In genomic region chr7:98872328-98872924, GRCh38 we compare ENCODE assay signal across 8 cellular contexts. TPM values are rescaled to one million over a fixed set of nuclear protein-coding genes. Genes with fewer than 3 reads are reported as not detected.
DNase-seq lines count a peak whose midpoint lies in the region; ATAC-seq and TF ChIP-seq lines count a peak whose summit lies in the region.

No MANE protein-coding gene starts in this region.

- TF ChIP-seq CTCF in AG04450 (IDR thresholded peaks at IDR 0.05; ENCODE audit: low read depth, low read length) (peak; percentile 14; the same call in 1 of the 2 replicates), fibroblast of lung (conservative IDR thresholded peaks at IDR 0.05 in 1 of 2, IDR thresholded peaks at IDR 0.05 in 1 of 2; ENCODE audit: low read depth in 1 of 2, low read length in 2 of 2) (peak; percentile 10 to 27)

- no peaks in the 10 kb centered on the region for H3K79me2 ChIP-seq in fibroblast of lung (ENCODE audit: control insufficient read depth, insufficient read depth, low read length)

- no peak overlapping the region for H2AFZ ChIP-seq in fibroblast of lung (ENCODE audit: low read length)

- POLR2A ChIA-PET in AG04450 (lab: Yijun Ruan, JAX): interaction anchor here (0.6 kb wide), 1 partner anchor 11 kb away, joined by 4 read pairs; no protein-coding TSS in a partner anchor

- CTCF ChIA-PET in AG04450 (lab: Charles Lee): interaction anchor here (0.7 to 2.7 kb wide), 6 partner anchors 8 to 45 kb away, joined by 3 to 11 read pairs (median 4); no protein-coding TSS in a partner anchor

- no peaks in the 10 kb centered on the region; the same call in 1 of the 2 replicates for H3K9me3 ChIP-seq in AG04450 (ENCODE audit: control insufficient read depth, insufficient read depth, low read length)
- H3K9me3 ChIP-seq in fibroblast of lung (ENCODE audit: control insufficient read depth, insufficient read depth, low read depth, low read length): no peaks in the 10 kb centered on the region

- no peaks in the 10 kb centered on the region for H3K4me1 ChIP-seq in fibroblast of lung (ENCODE audit: control insufficient read depth, extremely low read depth, insufficient read depth, low read length)

- H3K4me2 ChIP-seq in fibroblast of lung (ENCODE audit: extremely low read depth, insufficient read depth, low read length): no peak overlapping the region

- ATAC-seq in HG02870 (IDR thresholded peaks at IDR 0.05; ENCODE audit: unreplicated experiment): no peak

- peaks cover 14% of the 10 kb centered on the region for H3K27me3 ChIP-seq in AG04450 (ENCODE audit: control insufficient read depth, insufficient read depth, low read length)
- peaks cover 13% of the 10 kb centered on the region for H3K27me3 ChIP-seq in fibroblast of lung (ENCODE audit: control insufficient read depth, insufficient read depth, low read length)

- H3K9ac ChIP-seq in fibroblast of lung (ENCODE audit: insufficient read depth, low read length): no peak overlapping the region

- H3K27ac ChIP-seq in AG04450 (ENCODE audit: low read depth, low read length) (no peak overlapping the region), fibroblast of lung (ENCODE audit: insufficient read depth, low read length) (no peak overlapping the region)

- H3K36me3 ChIP-seq in fibroblast of lung (ENCODE audit: control insufficient read depth, insufficient read depth, low read length): no peaks in the 10 kb centered on the region

- DNase-seq in AG04450 (ENCODE audit: low read depth, low spot score): no peak
- DNase-seq in EL: peak; percentile 29
- DNase-seq in OCI-M1 (lab: John Stamatoyannopoulos, UW): peak; percentile 76
- DNase-seq in fibroblast of lung (ENCODE audit: low read depth in 2 of 2): peak in 1 of 2 donors; percentile 26
- DNase-seq in hepatic stellate cell (ENCODE audit: low spot score): no peak
- no peak for DNase-seq in NCI-H774 (lab: John Stamatoyannopoulos, UW)
- DNase-seq in activated CD8-positive, alpha-beta memory T cell treated with anti-CD3 and anti-CD28 coated beads, Interleukin-2, amount 50 U/mL, for 4 hours: no peak

- H3K4me3 ChIP-seq in AG04450 (ENCODE audit: low read depth, low read length) (no peak overlapping the region), fibroblast of lung (replicated peaks in 1 of 4; ENCODE audit: control extremely low read depth in 1 of 4, insufficient read depth in 1 of 4, low read depth in 3 of 4, low read length in 4 of 4) (no peak overlapping the region)

- no peaks in the 10 kb centered on the region for H4K20me1 ChIP-seq in fibroblast of lung (ENCODE audit: control insufficient read depth, extremely low read depth, insufficient read depth, low read length)

RNA-seq across cellular contexts. Expression of gene TMEM130, which starts 2.6 kb away (rescaled TPM):
- polyA plus RNA-seq in AG04450 (2011; rRNA removed): 7.0 and 11.3 TPM in 2 replicates
- polyA minus RNA-seq in AG04450 (2011; rRNA and poly(A)+ RNA removed): 4.2 and 4.6 TPM in 2 replicates
- total RNA-seq in fibroblast of lung: 0.26 and 0.66 TPM in 2 replicates
- 0.95 and 2.6 TPM in 2 replicates for polyA plus RNA-seq in fibroblast of lung
- 1.8 and 4.8 TPM in 2 replicates for polyA plus RNA-seq in fibroblast of lung (2012)
- polyA minus RNA-seq in fibroblast of lung (ENCODE audit: low replicate concordance): 1.3 and 16.4 TPM in 2 replicates

RNA-seq across cellular contexts. Expression of gene TRRAP, which starts 5.9 kb away (rescaled TPM):
- polyA plus RNA-seq in AG04450 (2011; rRNA removed): 20.6 and 23.8 TPM in 2 replicates
- polyA minus RNA-seq in AG04450 (2011; rRNA and poly(A)+ RNA removed): 62.1 and 73.7 TPM in 2 replicates
- total RNA-seq in fibroblast of lung: 14.4 and 20.6 TPM in 2 replicates
- 11.3 and 17.6 TPM in 2 replicates for polyA plus RNA-seq in fibroblast of lung
- 12.9 and 14.9 TPM in 2 replicates for polyA plus RNA-seq in fibroblast of lung (2012)
- 64.0 and 86.9 TPM in 2 replicates for polyA minus RNA-seq in fibroblast of lung (ENCODE audit: low replicate concordance)

Comparison
In these comparisons a context has a peak if more than half of its experiments do, and no peak if none do; other contexts are left out.
1. DNase-seq: peak in EL (single experiment) and OCI-M1 (single experiment); none in AG04450 (single experiment), hepatic stellate cell (single experiment), NCI-H774 (single experiment) and activated CD8-positive, alpha-beta memory T cell treated with anti-CD3 and anti-CD28 coated beads, Interleukin-2, amount 50 U/mL, for 4 hours (single experiment).